ENCODE assay signal across 21 cellular contexts in genomic region chr2:3146772-3147640, GRCh38.
"Had no signal": no experiment of that assay in that cellular context is flagged by ENCODE, and none has a peak within 500 bp of the region (broad histone marks: within the 10 kb centered on the region; RNA-seq: fewer than 3 reads in every experiment).

No MANE protein-coding gene starts in this region.

- H3K4me3 ChIP-seq: colonic mucosa, esophagus squamous epithelium, gastroesophageal sphincter, thoracic aorta had no signal

- H3K27me3 ChIP-seq: colonic mucosa, esophagus squamous epithelium had no signal

- H3K27ac Mint-ChIP-seq: activated CD4-positive, alpha-beta T cell treated with anti-CD3 and anti-CD28 coated beads, Interleukin-2, amount 10 ng/mL, durations not matched to agents 7 days and 5 days; activated CD8-positive, alpha-beta memory T cell treated with anti-CD3 and anti-CD28 coated beads, Interleukin-2, amount 10 ng/mL, durations not matched to agents 7 days and 5 days; activated CD8-positive, alpha-beta T cell treated with anti-CD3 and anti-CD28 coated beads for 36 hours; activated naive CD8-positive, alpha-beta T cell treated with anti-CD3 and anti-CD28 coated beads for 36 hours; activated T-helper 17 cell treated with anti-CD3 and anti-CD28 coated beads, Interleukin-2, amount 50 U/mL, for 72 hours; endodermal cell; nephron had no signal

- DNase-seq: activated CD4-positive, alpha-beta T cell treated with anti-CD3 and anti-CD28 coated beads, Interleukin-2, amount 10 ng/mL, durations not matched to agents 7 days and 5 days; activated CD8-positive, alpha-beta memory T cell treated with anti-CD3 and anti-CD28 coated beads, Interleukin-2, amount 10 ng/mL, durations not matched to agents 7 days and 5 days; activated CD8-positive, alpha-beta T cell treated with anti-CD3 and anti-CD28 coated beads for 36 hours; activated naive CD4-positive, alpha-beta T cell treated with Interleukin-2 at 50 U/mL for 16 hours; activated naive CD8-positive, alpha-beta T cell treated with anti-CD3 and anti-CD28 coated beads for 36 hours; activated T-cell treated with anti-CD3 and anti-CD28 coated beads for 4 hours; colonic mucosa; endodermal cell; esophagus squamous epithelium; hypothalamus; left cardiac atrium; retina; stimulated activated CD4-positive, alpha-beta T cell treated with anti-CD3 and anti-CD28 coated beads, Interleukin-2, amount 100 ng/mL, for 48 hours; stimulated activated naive CD4-positive, alpha-beta T cell; T-helper 2 cell had no signal

- H3K27me3 Mint-ChIP-seq: activated CD4-positive, alpha-beta T cell treated with anti-CD3 and anti-CD28 coated beads, Interleukin-2, amount 10 ng/mL, durations not matched to agents 7 days and 5 days; activated CD8-positive, alpha-beta memory T cell treated with anti-CD3 and anti-CD28 coated beads, Interleukin-2, amount 10 ng/mL, durations not matched to agents 7 days and 5 days; activated CD8-positive, alpha-beta T cell treated with anti-CD3 and anti-CD28 coated beads for 36 hours; activated naive CD8-positive, alpha-beta T cell treated with anti-CD3 and anti-CD28 coated beads for 36 hours; activated T-helper 17 cell treated with anti-CD3 and anti-CD28 coated beads, Interleukin-2, amount 50 U/mL, for 72 hours had no signal

- ATAC-seq: activated CD4-positive, CD25-positive, alpha-beta regulatory T cell treated with anti-CD3 and anti-CD28 coated beads, Interleukin-2, amount 50 U/mL, for 24 hours; activated CD8-positive, alpha-beta memory T cell treated with anti-CD3 and anti-CD28 coated beads, Interleukin-2, amount 10 ng/mL, durations not matched to agents 7 days and 5 days; activated CD8-positive, alpha-beta T cell treated with anti-CD3 and anti-CD28 coated beads for 36 hours; activated T-helper 17 cell treated with anti-CD3 and anti-CD28 coated beads, Interleukin-2, amount 50 U/mL, for 72 hours; gastroesophageal sphincter; left cardiac atrium had no signal

- H3K4me1 ChIP-seq: colonic mucosa, gastroesophageal sphincter had no signal

- FAIRE-seq: bronchial epithelial cell had no signal

- H3K9me3 ChIP-seq: colonic mucosa, esophagus squamous epithelium, thoracic aorta had no signal

- H3K27ac ChIP-seq: colonic mucosa, esophagus squamous epithelium, gastroesophageal sphincter, thoracic aorta had no signal

- H3K4me3 Mint-ChIP-seq: activated CD4-positive, alpha-beta T cell treated with anti-CD3 and anti-CD28 coated beads, Interleukin-2, amount 10 ng/mL, durations not matched to agents 7 days and 5 days; activated CD8-positive, alpha-beta memory T cell treated with anti-CD3 and anti-CD28 coated beads, Interleukin-2, amount 10 ng/mL, durations not matched to agents 7 days and 5 days; activated CD8-positive, alpha-beta T cell treated with anti-CD3 and anti-CD28 coated beads for 36 hours; activated naive CD8-positive, alpha-beta T cell treated with anti-CD3 and anti-CD28 coated beads for 36 hours; activated T-helper 17 cell treated with anti-CD3 and anti-CD28 coated beads, Interleukin-2, amount 50 U/mL, for 72 hours; endodermal cell; nephron had no signal

- H3K36me3 ChIP-seq: colonic mucosa, esophagus squamous epithelium, thoracic aorta had no signal

- H3K4me1 Mint-ChIP-seq: activated CD4-positive, alpha-beta T cell treated with anti-CD3 and anti-CD28 coated beads, Interleukin-2, amount 10 ng/mL, durations not matched to agents 7 days and 5 days; activated CD8-positive, alpha-beta memory T cell treated with anti-CD3 and anti-CD28 coated beads, Interleukin-2, amount 10 ng/mL, durations not matched to agents 7 days and 5 days; activated naive CD8-positive, alpha-beta T cell treated with anti-CD3 and anti-CD28 coated beads for 36 hours; activated T-helper 17 cell treated with anti-CD3 and anti-CD28 coated beads, Interleukin-2, amount 50 U/mL, for 72 hours; endodermal cell had no signal
